9 cellular contexts compared by ENCODE assay signal in genomic region chr6:160930547-160931377, GRCh38.
DNase-seq lines count a peak whose midpoint lies in the region; ATAC-seq and TF ChIP-seq lines count a peak whose summit lies in the region.
"Had no signal": no experiment of that assay in that cellular context is flagged by ENCODE, and none has a peak within 500 bp of the region (broad histone marks: within the 10 kb centered on the region; RNA-seq: fewer than 3 reads in every experiment).

No MANE protein-coding gene starts in this region.

- peak overlapping the region in 9 of 10 donors; percentile 13 to 68 (median 30) for H3K4me3 Mint-ChIP-seq in naive thymus-derived CD8-positive, alpha-beta T cell
- peak overlapping the region; percentile 46 for H3K4me3 Mint-ChIP-seq in stimulated activated memory B cell treated with anti-CD40 and anti-IgM and Interleukin-4, amounts not matched to agents 10 μg/mL and 1 μg/mL and 100 μg/mL, for 72 hours

- H3K9me3 Mint-ChIP-seq in naive thymus-derived CD8-positive, alpha-beta T cell: no peaks in the 10 kb centered on the region
- H3K9me3 Mint-ChIP-seq in stimulated activated memory B cell treated with anti-CD40 and anti-IgM and Interleukin-4, amounts not matched to agents 10 μg/mL and 1 μg/mL and 100 μg/mL, for 72 hours: no peaks in the 10 kb centered on the region

- H3K4me1 Mint-ChIP-seq in naive thymus-derived CD8-positive, alpha-beta T cell: peaks cover 0 to 5% (median 1%) of the 10 kb centered on the region in 4 donors
- H3K4me1 Mint-ChIP-seq in stimulated activated memory B cell treated with anti-CD40 and anti-IgM and Interleukin-4, amounts not matched to agents 10 μg/mL and 1 μg/mL and 100 μg/mL, for 72 hours: no peaks in the 10 kb centered on the region

- H3K27ac ChIP-seq in OCI-LY1 (ENCODE audit: low read depth, low read length, poor library complexity, severe bottlenecking): no peak overlapping the region
- H3K27ac ChIP-seq: KMS-11 had no signal

- H3F3A ChIP-seq in OCI-LY1 (ENCODE audit: insufficient read depth, low read length): no peaks in the 10 kb centered on the region

- POLR2A ChIA-PET in naive thymus-derived CD8-positive, alpha-beta T cell (lab: Charles Lee): no interaction called here

- ATAC-seq in GM19025 (IDR thresholded peaks at IDR 0.05; ENCODE audit: low read depth, unreplicated experiment): peak; percentile 63
- ATAC-seq in HG03354 (IDR thresholded peaks at IDR 0.05; ENCODE audit: poor library complexity, severe bottlenecking, unreplicated experiment): peak; percentile 84
- peak; percentile 39 to 62 for ATAC-seq in naive thymus-derived CD8-positive, alpha-beta T cell
- ATAC-seq in stimulated activated memory B cell treated with anti-CD40 and anti-IgM and Interleukin-4, amounts not matched to agents 10 μg/mL and 1 μg/mL and 100 μg/mL, for 72 hours: peak; percentile 57

- TF ChIP-seq CTCF in AG10803 (conservative IDR thresholded peaks at IDR 0.05; ENCODE audit: low read length) (peak; percentile 90), OCI-LY1 (IDR thresholded peaks at IDR 0.05; ENCODE audit: low read length) (peak; percentile 76), fibroblast of mammary gland (conservative IDR thresholded peaks at IDR 0.05; ENCODE audit: control insufficient read depth, insufficient read depth, low read depth, low read length) (peak; percentile 76)

- no peak overlapping the region for H3K4me2 ChIP-seq in OCI-LY1 (ENCODE audit: low read length)
- H3K4me2 ChIP-seq: KMS-11 had no signal

- H3K36me3 Mint-ChIP-seq in naive thymus-derived CD8-positive, alpha-beta T cell: no peaks in the 10 kb centered on the region
- no peaks in the 10 kb centered on the region for H3K36me3 Mint-ChIP-seq in stimulated activated memory B cell treated with anti-CD40 and anti-IgM and Interleukin-4, amounts not matched to agents 10 μg/mL and 1 μg/mL and 100 μg/mL, for 72 hours

- no peak overlapping the region for H3K27ac Mint-ChIP-seq in naive thymus-derived CD8-positive, alpha-beta T cell
- H3K27ac Mint-ChIP-seq in stimulated activated memory B cell treated with anti-CD40 and anti-IgM and Interleukin-4, amounts not matched to agents 10 μg/mL and 1 μg/mL and 100 μg/mL, for 72 hours: no peak overlapping the region

- DNase-seq in AG10803 (ENCODE audit: low read depth) (peak; percentile 95), fibroblast of mammary gland (ENCODE audit: low read depth) (peak; percentile 84)
- peak; percentile 19 to 35 for DNase-seq in activated T-helper 1 cell treated with anti-CD3 and anti-CD28 coated beads, Interleukin-2, amount 50 U/mL, for 16 hours (ENCODE audit: low read depth in 1 of 2, low spot score in 1 of 2)
- peak; percentile 6 to 66 (median 45) for DNase-seq in naive thymus-derived CD8-positive, alpha-beta T cell

- no peaks in the 10 kb centered on the region for H3K9me2 ChIP-seq in OCI-LY1 (ENCODE audit: low read depth, low read length)

- no peaks in the 10 kb centered on the region for H3K27me3 ChIP-seq in OCI-LY1 (ENCODE audit: insufficient read depth, low read length)

- peaks cover 21 to 45% (median 32%) of the 10 kb centered on the region in 5 donors for H3K27me3 Mint-ChIP-seq in naive thymus-derived CD8-positive, alpha-beta T cell
- H3K27me3 Mint-ChIP-seq in stimulated activated memory B cell treated with anti-CD40 and anti-IgM and Interleukin-4, amounts not matched to agents 10 μg/mL and 1 μg/mL and 100 μg/mL, for 72 hours: peaks cover 42% of the 10 kb centered on the region

- no peak overlapping the region for H2AFZ ChIP-seq in OCI-LY1 (ENCODE audit: low read length)

- no peaks in the 10 kb centered on the region for H3K79me2 ChIP-seq in OCI-LY1 (ENCODE audit: insufficient read depth, low read length)

- H3K9ac ChIP-seq in OCI-LY1 (ENCODE audit: low read length): no peak overlapping the region
- H3K9ac ChIP-seq: KMS-11 had no signal

- H4K20me1 ChIP-seq in OCI-LY1 (ENCODE audit: insufficient read depth, low read length): no peaks in the 10 kb centered on the region

- no peaks in the 10 kb centered on the region for H3K4me1 ChIP-seq in OCI-LY1 (ENCODE audit: insufficient read depth, low read length, severe bottlenecking)

- H3K36me3 ChIP-seq in OCI-LY1 (ENCODE audit: insufficient read depth, low read length): no peaks in the 10 kb centered on the region

- H3K4me3 ChIP-seq in AG10803 (ENCODE audit: low read length) (peak overlapping the region; percentile 69), OCI-LY1 (ENCODE audit: low read depth, low read length, poor library complexity, severe bottlenecking) (no peak overlapping the region), fibroblast of mammary gland (ENCODE audit: control insufficient read depth, low read depth, low read length) (peak overlapping the region; percentile 61)

- peaks cover 3% of the 10 kb centered on the region; the same call in 1 of the 2 replicates for H3K9me3 ChIP-seq in OCI-LY1 (ENCODE audit: low read length)

Comparison
In these comparisons a context has a peak if more than half of its experiments do, and no peak if none do; other contexts are left out.
1. DNase-seq: peak in every context shown above with its lines; median percentile 95 in AG10803; 84 in fibroblast of mammary gland; 45 in naive thymus-derived CD8-positive, alpha-beta T cell; 27 in activated T-helper 1 cell treated with anti-CD3 and anti-CD28 coated beads, Interleukin-2, amount 50 U/mL, for 16 hours.